18 cellular contexts compared by ENCODE assay signal in the genomic region with DNA sequence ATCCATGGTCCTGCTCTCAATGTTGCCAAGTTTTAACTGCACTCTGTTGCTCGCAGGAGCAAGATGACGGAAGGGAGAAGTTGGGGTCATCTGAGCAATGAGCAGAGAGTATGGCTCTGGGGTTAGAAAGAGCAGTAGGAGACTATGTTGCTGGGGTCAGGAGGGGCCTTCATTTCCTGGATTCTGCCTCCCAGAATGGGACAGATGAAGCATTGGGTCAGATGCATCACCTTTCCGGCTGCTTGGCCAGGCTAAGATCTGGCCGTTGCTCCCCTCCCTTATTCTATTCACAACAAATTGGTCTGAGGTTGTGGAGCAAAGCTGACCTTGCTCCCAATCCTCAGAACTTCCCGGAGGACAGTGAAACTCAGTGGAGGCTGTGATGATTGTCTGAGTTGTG. TPM values are rescaled to one million over a fixed set of nuclear protein-coding genes. Genes with fewer than 3 reads are reported as not detected.
A peak's percentile ranks its signal among the peaks of the same experiment; 100 is the strongest.
DNase-seq lines count a peak whose midpoint lies in the region; ATAC-seq and TF ChIP-seq lines count a peak whose summit lies in the region.
"Had no signal": no experiment of that assay in that cellular context is flagged by ENCODE, and none has a peak within 500 bp of the region (broad histone marks: within the 10 kb centered on the region; RNA-seq: fewer than 3 reads in every experiment).

No MANE protein-coding gene starts in this region.

- no peaks in the 10 kb centered on the region for H3K9me2 ChIP-seq in SK-N-SH

- no peak overlapping the region for H2AFZ ChIP-seq in SK-N-SH (ENCODE audit: low read depth)
- no peak overlapping the region for H2AFZ ChIP-seq in neuronal stem cell (ENCODE audit: low read length)

- peaks cover 11 to 27% of the 10 kb centered on the region in 2 experiments for H3K36me3 ChIP-seq in SK-N-SH (replicated peaks in 1 of 2; ENCODE audit: control insufficient read depth in 1 of 2, insufficient read depth in 2 of 2, low read length in 1 of 2)
- peaks cover 10 to 47% of the 10 kb centered on the region in 2 donors for H3K36me3 ChIP-seq in neuronal stem cell (replicated peaks in 1 of 2; ENCODE audit: control insufficient read depth in 2 of 2, insufficient read depth in 2 of 2, low read length in 2 of 2)

- peak overlapping the region; percentile 56 for H3K4me2 ChIP-seq in SK-N-SH
- no peak overlapping the region for H3K4me2 ChIP-seq in neuronal stem cell (ENCODE audit: insufficient read depth, low read length, poor library complexity, severe bottlenecking)
- H3K4me2 ChIP-seq: BLaER1 had no signal

- no peak overlapping the region for H4K8ac ChIP-seq in neuronal stem cell (ENCODE audit: low read depth, low read length)

- H3K27ac ChIP-seq in SK-N-SH (ENCODE audit: low read depth in 2 of 2, low read length in 1 of 2): peak overlapping the region; percentile 39 to 59
- peak overlapping the region; percentile 79 for H3K27ac ChIP-seq in epithelial cell of prostate
- no peak overlapping the region for H3K27ac ChIP-seq in neuronal stem cell (replicated peaks; ENCODE audit: low read length)
- H3K27ac ChIP-seq: BLaER1 had no signal

- no peak for ATAC-seq in GM19397 (IDR thresholded peaks at IDR 0.05; ENCODE audit: unreplicated experiment)
- ATAC-seq: GM12878 had no signal

- TF ChIP-seq RAD21 in SK-N-SH (IDR thresholded peaks at IDR 0.05; ENCODE audit: low read length): no peak

- CTCF ChIA-PET in SK-N-SH (lab: Yijun Ruan, JAX): interaction anchor here (1.2 to 2.3 kb wide), 4 partner anchors 8 to 26 kb away, joined by 4 to 15 read pairs (median 6); no protein-coding TSS in a partner anchor

- WGBS in SK-N-SH (ENCODE audit: low lambda C conversion rate): 97% methylated on average over 5 of the region's 5 CpGs
- WGBS in neuronal stem cell (ENCODE audit: extremely low coverage in 2 of 2, insufficient read length in 2 of 2, insufficient replicate concordance in 1 of 2), 2 donors: no CpG with 5 or more reads among the region's 5 CpGs

- H3K14ac ChIP-seq in neuronal stem cell (ENCODE audit: low read length): no peak overlapping the region

- H2BK15ac ChIP-seq in neuronal stem cell (ENCODE audit: low read length): no peak overlapping the region

- H3K23ac ChIP-seq in neuronal stem cell (ENCODE audit: low read depth, low read length, poor library complexity): no peak overlapping the region

- DNase-seq in SK-N-SH (no peak), epithelial cell of prostate (ENCODE audit: low read depth, low spot score) (no peak), neuronal stem cell (ENCODE audit: low spot score) (no peak), NCI-H2196 (lab: John Stamatoyannopoulos, UW; ENCODE audit: unreplicated experiment) (no peak), NCI-H187 (lab: John Stamatoyannopoulos, UW) (no peak), nucleus accumbens (lab: John Stamatoyannopoulos, UW) (no peak)
- DNase-seq: Caco-2; CD4-positive, alpha-beta T cell; DND-41; GOT3; Karpas-422; NCI-H1694; NCI-H446 treated with DMSO at 0.1 percent for 48 hours; NCI-H526 treated with DMSO at 0.1 percent for 48 hours; Right ventricle myocardium superior had no signal

- POLR2A ChIA-PET in SK-N-SH (lab: Yijun Ruan, JAX): no interaction called here

- no peak overlapping the region for H2BK12ac ChIP-seq in neuronal stem cell (ENCODE audit: low read length)

- H3K27me3 ChIP-seq in SK-N-SH (ENCODE audit: insufficient read depth): no peaks in the 10 kb centered on the region
- no peaks in the 10 kb centered on the region for H3K27me3 ChIP-seq in neuronal stem cell (ENCODE audit: control insufficient read depth in 3 of 3, insufficient read depth in 3 of 3, low read depth in 1 of 3, low read length in 3 of 3)
- H3K27me3 ChIP-seq: BLaER1 had no signal

- no peak overlapping the region for H3K4ac ChIP-seq in neuronal stem cell (ENCODE audit: low read length)

- H4K91ac ChIP-seq in neuronal stem cell (ENCODE audit: low read depth, low read length, poor library complexity): no peak overlapping the region

- H2BK5ac ChIP-seq in neuronal stem cell (ENCODE audit: low read length): no peak overlapping the region

- H3K9me3 ChIP-seq in SK-N-SH (no peaks in the 10 kb centered on the region), neuronal stem cell (replicated peaks in 1 of 2; ENCODE audit: control insufficient read depth in 2 of 2, insufficient read depth in 1 of 2, low read depth in 1 of 2, low read length in 2 of 2) (no peaks in the 10 kb centered on the region)
- H3K9me3 ChIP-seq: BLaER1, Caco-2 had no signal

- no peak for TF ChIP-seq CTCF in SK-N-SH (IDR thresholded peaks at IDR 0.05)

- TF ChIP-seq EP300 in SK-N-SH (IDR thresholded peaks at IDR 0.05; ENCODE audit: borderline replicate concordance in 1 of 2, low read depth in 1 of 2, low read length in 1 of 2): no peak

- H3K9ac ChIP-seq in SK-N-SH (peak overlapping the region; percentile 19; the same call in 1 of the 2 replicates), neuronal stem cell (ENCODE audit: low read depth, low read length, poor library complexity) (peak overlapping the region; percentile 31)
- H3K9ac ChIP-seq: BLaER1 had no signal

- no peak overlapping the region for H2AK5ac ChIP-seq in neuronal stem cell (ENCODE audit: low read depth, low read length)

- H4K20me1 ChIP-seq in SK-N-SH (ENCODE audit: insufficient read depth): no peaks in the 10 kb centered on the region; the same call in 1 of the 2 replicates

- peaks cover 100% of the 10 kb centered on the region for H3K79me2 ChIP-seq in SK-N-SH (ENCODE audit: insufficient read depth)

- no peak overlapping the region for H2BK120ac ChIP-seq in neuronal stem cell (ENCODE audit: low read depth, low read length)

- H3F3A ChIP-seq in SK-N-SH (replicated peaks; ENCODE audit: insufficient read depth): peaks cover 15% of the 10 kb centered on the region

- peaks cover 4% of the 10 kb centered on the region for H3K79me1 ChIP-seq in neuronal stem cell (ENCODE audit: low read depth, low read length)

- H3K4me3 ChIP-seq in SK-N-SH (ENCODE audit: low read depth in 2 of 2, low read length in 1 of 2) (no peak overlapping the region), neuronal stem cell (ENCODE audit: low read length in 2 of 2) (no peak overlapping the region)
- H3K4me3 ChIP-seq: BLaER1, GM12878 had no signal

- no peak overlapping the region for H3K18ac ChIP-seq in neuronal stem cell (ENCODE audit: low read length)

- H3K4me1 ChIP-seq in SK-N-SH (ENCODE audit: control insufficient read depth in 1 of 2, insufficient read depth in 2 of 2, low read depth in 1 of 2, low read length in 1 of 2) (peaks cover 37 to 38% of the 10 kb centered on the region in 2 experiments), neuronal stem cell (ENCODE audit: control insufficient read depth in 2 of 2, insufficient read depth in 1 of 2, low read depth in 1 of 2, low read length in 2 of 2) (no peaks in the 10 kb centered on the region)
- H3K4me1 ChIP-seq: BLaER1, Caco-2 had no signal

TF ChIP-seq in SK-N-SH, 30 proteins besides CTCF, POLR2A, EP300 and RAD21 (continues in another document):
- no peak for TF ChIP-seq SMC3 (IDR thresholded peaks at IDR 0.05; ENCODE audit: low read depth, low read length)
- TF ChIP-seq ELF1 (IDR thresholded peaks at IDR 0.05): no peak
- TF ChIP-seq TCF12 (IDR thresholded peaks at IDR 0.05): no peak
- TF ChIP-seq, protein P1, sequence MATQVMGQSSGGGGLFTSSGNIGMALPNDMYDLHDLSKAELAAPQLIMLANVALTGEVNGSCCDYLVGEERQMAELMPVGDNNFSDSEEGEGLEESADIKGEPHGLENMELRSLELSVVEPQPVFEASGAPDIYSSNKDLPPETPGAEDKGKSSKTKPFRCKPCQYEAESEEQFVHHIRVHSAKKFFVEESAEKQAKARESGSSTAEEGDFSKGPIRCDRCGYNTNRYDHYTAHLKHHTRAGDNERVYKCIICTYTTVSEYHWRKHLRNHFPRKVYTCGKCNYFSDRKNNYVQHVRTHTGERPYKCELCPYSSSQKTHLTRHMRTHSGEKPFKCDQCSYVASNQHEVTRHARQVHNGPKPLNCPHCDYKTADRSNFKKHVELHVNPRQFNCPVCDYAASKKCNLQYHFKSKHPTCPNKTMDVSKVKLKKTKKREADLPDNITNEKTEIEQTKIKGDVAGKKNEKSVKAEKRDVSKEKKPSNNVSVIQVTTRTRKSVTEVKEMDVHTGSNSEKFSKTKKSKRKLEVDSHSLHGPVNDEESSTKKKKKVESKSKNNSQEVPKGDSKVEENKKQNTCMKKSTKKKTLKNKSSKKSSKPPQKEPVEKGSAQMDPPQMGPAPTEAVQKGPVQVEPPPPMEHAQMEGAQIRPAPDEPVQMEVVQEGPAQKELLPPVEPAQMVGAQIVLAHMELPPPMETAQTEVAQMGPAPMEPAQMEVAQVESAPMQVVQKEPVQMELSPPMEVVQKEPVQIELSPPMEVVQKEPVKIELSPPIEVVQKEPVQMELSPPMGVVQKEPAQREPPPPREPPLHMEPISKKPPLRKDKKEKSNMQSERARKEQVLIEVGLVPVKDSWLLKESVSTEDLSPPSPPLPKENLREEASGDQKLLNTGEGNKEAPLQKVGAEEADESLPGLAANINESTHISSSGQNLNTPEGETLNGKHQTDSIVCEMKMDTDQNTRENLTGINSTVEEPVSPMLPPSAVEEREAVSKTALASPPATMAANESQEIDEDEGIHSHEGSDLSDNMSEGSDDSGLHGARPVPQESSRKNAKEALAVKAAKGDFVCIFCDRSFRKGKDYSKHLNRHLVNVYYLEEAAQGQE (IDR thresholded peaks at IDR 0.05; ENCODE audit: low read depth, low read length): no peak
- TF ChIP-seq NFIC (IDR thresholded peaks at IDR 0.05; ENCODE audit: borderline replicate concordance): no peak
- TF ChIP-seq CHD2 (IDR thresholded peaks at IDR 0.05; ENCODE audit: low read length, partially characterized antibody): no peak
- no peak for TF ChIP-seq RXRA (IDR thresholded peaks at IDR 0.05; ENCODE audit: borderline replicate concordance, low read depth)
- TF ChIP-seq, protein P2, sequence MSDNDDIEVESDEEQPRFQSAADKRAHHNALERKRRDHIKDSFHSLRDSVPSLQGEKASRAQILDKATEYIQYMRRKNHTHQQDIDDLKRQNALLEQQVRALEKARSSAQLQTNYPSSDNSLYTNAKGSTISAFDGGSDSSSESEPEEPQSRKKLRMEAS (IDR thresholded peaks at IDR 0.05; ENCODE audit: low read depth): no peak

RNA-seq across cellular contexts. Expression of a gene that starts 22.4 kb away (rescaled TPM):
- 26.0 and 30.0 TPM in 2 replicates for polyA plus RNA-seq in SK-N-SH (2012; rRNA removed)
- polyA plus RNA-seq in SK-N-SH (2012; cell fraction: cytosol; rRNA removed): 36.1 and 52.6 TPM in 2 replicates
- polyA plus RNA-seq in SK-N-SH (2012; cell fraction: nucleus; rRNA removed): 16.6 and 24.6 TPM in 2 replicates
- 60.7 TPM for polyA plus RNA-seq in neuronal stem cell (2013, experiment 1 of 2)
- polyA plus RNA-seq in neuronal stem cell (2013, experiment 2 of 2): 60.6 TPM

RNA-seq across cellular contexts. Expression of a gene that starts 43.3 kb away (rescaled TPM):
- 0.23 and 0.30 TPM in 2 replicates for polyA plus RNA-seq in SK-N-SH (2012; rRNA removed)
- polyA plus RNA-seq in SK-N-SH (2012; cell fraction: cytosol; rRNA removed): 0.12 and 0.28 TPM in 2 replicates
- 0.26 TPM in 2 replicates for polyA plus RNA-seq in SK-N-SH (2012; cell fraction: nucleus; rRNA removed)
- polyA plus RNA-seq in neuronal stem cell (2013, experiment 1 of 2): 5.0 TPM
- 4.6 TPM for polyA plus RNA-seq in neuronal stem cell (2013, experiment 2 of 2)
